ENCODE assay signal across 25 cellular contexts in genomic region chr11:33443684-33444083, GRCh38.
"Had no signal": no experiment of that assay in that cellular context is flagged by ENCODE, and none has a peak within 500 bp of the region (broad histone marks: within the 10 kb centered on the region; RNA-seq: fewer than 3 reads in every experiment).

No MANE protein-coding gene starts in this region.

- DNase-seq: activated CD4-positive, alpha-beta memory T cell treated with anti-CD3 and anti-CD28 coated beads, Interleukin-2, amount 10 ng/mL, durations not matched to agents 7 days and 5 days; activated CD4-positive, alpha-beta T cell treated with anti-CD3 and anti-CD28 coated beads for 36 hours; activated CD4-positive, alpha-beta T cell treated with anti-CD3 and anti-CD28 coated beads, Interleukin-2, amount 50 U/mL, for 1 hour; activated gamma-delta T cell; activated naive CD4-positive, alpha-beta T cell treated with anti-CD3 and anti-CD28 coated beads for 36 hours; activated T-cell treated with anti-CD3 and anti-CD28 coated beads for 4 hours; activated T-cell treated with anti-CD3 and anti-CD28 coated beads, Interleukin-2, amount 50 U/mL, for 48 hours; amygdala; MM.1S; NCI-H1092 treated with DMSO at 0.1 percent for 48 hours; NCI-H1417 treated with DMSO at 0.1 percent for 48 hours; NCI-H1694; NCI-H2029; NCI-H2107; NCI-H345; NCI-H510A; NCI-H526 treated with DMSO at 0.1 percent for 48 hours; NK-92 treated with Interleukin-12 subunit alpha and Interleukin-12 subunit beta, amount 100 ng/mL, for 24 hours; OCI-M1; Right ventricle myocardium superior; RPMI8226; T-helper 1 cell; WERI-Rb-1 had no signal

- H3K27ac ChIP-seq: WERI-Rb-1 had no signal

- ATAC-seq: activated CD4-positive, alpha-beta T cell treated with anti-CD3 and anti-CD28 coated beads for 36 hours; activated T-helper 17 cell treated with anti-CD3 and anti-CD28 coated beads, Interleukin-2, amount 50 U/mL, for 72 hours; Panc1 had no signal

- H3K36me3 ChIP-seq: WERI-Rb-1 had no signal
